ENCODE assay signal across 9 cellular contexts in the genomic region with DNA sequence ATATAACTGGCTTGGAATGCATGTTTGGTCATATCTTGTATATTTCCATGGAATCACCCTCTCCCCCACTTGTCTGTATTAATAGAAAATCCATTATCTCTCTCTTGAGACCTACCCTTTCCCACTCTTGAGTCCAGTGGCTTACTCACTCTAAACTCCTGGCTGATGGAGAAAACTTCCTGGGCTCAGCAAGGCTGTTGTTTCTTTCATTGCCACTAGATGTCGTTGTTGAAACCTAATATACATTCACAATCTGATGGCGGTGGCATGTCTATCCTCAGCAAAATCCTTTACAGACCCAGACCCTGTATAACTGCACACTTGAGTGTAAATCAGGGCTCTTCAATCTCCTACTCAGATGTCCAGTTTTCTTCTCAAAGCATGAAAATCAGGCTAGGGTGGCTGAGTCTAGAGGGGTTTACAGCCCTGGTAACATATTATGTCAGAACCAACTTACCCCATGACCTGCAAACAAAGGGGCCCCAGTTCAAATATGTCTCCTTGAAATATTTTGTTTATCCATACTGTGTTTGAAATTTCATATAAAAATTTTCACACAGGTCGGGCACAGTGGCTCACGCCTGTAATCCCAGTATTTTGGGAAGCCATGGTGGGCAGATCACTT.
A peak's percentile ranks its signal among the peaks of the same experiment; 100 is the strongest.
DNase-seq lines count a peak whose midpoint lies in the region; ATAC-seq and TF ChIP-seq lines count a peak whose summit lies in the region.
"Had no signal": no experiment of that assay in that cellular context is flagged by ENCODE, and none has a peak within 500 bp of the region (broad histone marks: within the 10 kb centered on the region; RNA-seq: fewer than 3 reads in every experiment).

No MANE protein-coding gene starts in this region.

- H3K9me3 Mint-ChIP-seq in activated B cell treated with CpG ODN at 0.5 μM for 24 hours = peaks cover 9% of the 10 kb centered on the region

- ATAC-seq in HG02623 (IDR thresholded peaks at IDR 0.05; ENCODE audit: unreplicated experiment) (peak; percentile 87), activated B cell treated with CpG ODN at 0.5 μM for 24 hours (ENCODE audit: low read depth) (peak; percentile 64), foreskin keratinocyte (peak; percentile 90)

- H3K4me3 Mint-ChIP-seq in activated B cell treated with CpG ODN at 0.5 μM for 24 hours = no peak overlapping the region

- no peaks in the 10 kb centered on the region for H3K4me1 Mint-ChIP-seq in activated B cell treated with CpG ODN at 0.5 μM for 24 hours

- intact Hi-C loops in activated B cell treated with CpG ODN at 0.5 μM for 24 hours (cut with micrococcal nuclease) = loop anchor here (1.0 kb wide), 3 partner anchors 160 to 529 kb away; no protein-coding TSS in a partner anchor

- H3K27ac Mint-ChIP-seq in activated B cell treated with CpG ODN at 0.5 μM for 24 hours = no peak overlapping the region

- H3K4me1 ChIP-seq in foreskin keratinocyte = no peaks in the 10 kb centered on the region

- peak; percentile 60 for DNase-seq in AG20443 (ENCODE audit: low spot score)
- DNase-seq in NCI-H1694 (lab: John Stamatoyannopoulos, UW) = peak; percentile 21
- no peak for DNase-seq in activated B cell treated with CpG ODN at 0.5 μM for 24 hours
- DNase-seq in foreskin keratinocyte = peak; percentile 32 to 60
- peak; percentile 66 for DNase-seq in renal cortical epithelial cell (ENCODE audit: low read depth)
- no peak for DNase-seq in GOT3 (lab: John Stamatoyannopoulos, UW)

- peaks cover 2% of the 10 kb centered on the region for H3K27me3 Mint-ChIP-seq in activated B cell treated with CpG ODN at 0.5 μM for 24 hours

- H3K27me3 ChIP-seq in foreskin keratinocyte = no peaks in the 10 kb centered on the region

- no peaks in the 10 kb centered on the region for H3K36me3 Mint-ChIP-seq in activated B cell treated with CpG ODN at 0.5 μM for 24 hours (ENCODE audit: low read depth)

- POLR2A ChIA-PET in activated B cell treated with CpG ODN at 0.5 μM for 24 hours (lab: Charles Lee) = no interaction called here

- no peak overlapping the region for H3K27ac ChIP-seq in foreskin keratinocyte
- H3K27ac ChIP-seq: SK-N-MC had no signal

- TF ChIP-seq CTCF in GM12875 (IDR thresholded peaks at IDR 0.05; ENCODE audit: borderline replicate concordance, insufficient read depth, low read depth, low read length) (peak; percentile 79), activated B cell treated with CpG ODN at 0.5 μM for 24 hours (IDR thresholded peaks at IDR 0.05) (no peak), foreskin keratinocyte (conservative IDR thresholded peaks at IDR 0.05) (peak; percentile 76)

- CTCF ChIA-PET in activated B cell treated with CpG ODN at 0.5 μM for 24 hours (lab: Charles Lee) = no interaction called here

- H3K4me3 ChIP-seq in GM12875 (ENCODE audit: low read depth, low read length) = no peak overlapping the region
- H3K4me3 ChIP-seq: SK-N-MC had no signal

Comparison
In these comparisons a context has a peak if more than half of its experiments do, and no peak if none do; other contexts are left out.
1. DNase-seq: peak in AG20443 (single experiment), NCI-H1694 (single experiment), foreskin keratinocyte (2 of 2) and renal cortical epithelial cell (single experiment); none in activated B cell treated with CpG ODN at 0.5 μM for 24 hours (single experiment) and GOT3 (single experiment).
2. Peak in every context shown above with its lines, with median percentiles within 50 percentile points of each other: ATAC-seq.